9 cellular contexts compared by ENCODE assay signal in the genomic region with DNA sequence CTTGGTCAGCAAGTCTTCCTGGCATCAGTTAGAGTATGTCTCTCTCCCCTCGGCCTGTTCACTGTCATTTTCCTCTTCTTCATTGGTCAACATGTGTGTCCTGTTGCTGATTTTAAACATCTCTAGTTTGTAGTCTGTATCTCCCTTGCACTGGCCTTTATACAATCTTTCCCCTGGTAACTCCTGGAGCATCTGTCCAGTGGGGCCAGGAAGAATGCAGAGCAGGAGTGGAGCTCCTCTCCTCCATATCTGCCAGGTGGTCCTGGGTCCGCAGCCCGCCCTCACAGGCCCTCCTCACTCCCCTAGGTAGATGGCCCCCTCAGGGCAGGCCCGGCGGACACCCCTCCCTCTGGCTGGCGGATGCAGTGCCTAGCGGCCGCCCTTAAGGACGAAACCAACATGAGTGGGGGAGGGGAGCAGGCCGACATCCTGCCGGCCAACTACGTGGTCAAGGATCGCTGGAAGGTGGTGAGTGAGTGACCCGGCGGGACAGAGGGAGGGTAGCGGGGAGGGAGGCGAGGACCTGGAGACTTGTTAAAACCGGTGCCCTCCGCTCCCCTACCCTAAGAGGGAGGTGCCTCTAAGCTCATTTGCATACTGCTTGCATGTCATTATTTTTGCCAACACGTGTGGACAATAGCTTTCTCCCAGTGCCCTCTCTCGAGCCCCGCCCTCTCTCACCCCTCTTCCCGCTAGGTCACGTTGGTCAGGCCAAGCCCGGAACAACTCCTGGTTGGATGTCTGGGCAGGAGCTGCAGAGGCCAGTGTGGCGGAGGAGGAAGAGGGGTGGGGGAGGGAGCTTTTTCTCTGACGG. TPM values are rescaled to one million over a fixed set of nuclear protein-coding genes. Genes with fewer than 3 reads are reported as not detected.
DNase-seq lines count a peak whose midpoint lies in the region; ATAC-seq and TF ChIP-seq lines count a peak whose summit lies in the region.
"Had no signal": no experiment of that assay in that cellular context is flagged by ENCODE, and none has a peak within 500 bp of the region (broad histone marks: within the 10 kb centered on the region; RNA-seq: fewer than 3 reads in every experiment).

No MANE protein-coding gene starts in this region.

- H3K36me3 ChIP-seq in BLaER1 (no peaks in the 10 kb centered on the region), RWPE2 (ENCODE audit: low read depth) (no peaks in the 10 kb centered on the region)

- H3K4me1 ChIP-seq in BLaER1 (peaks cover 22% of the 10 kb centered on the region), RWPE2 (ENCODE audit: insufficient read depth, poor library complexity, severe bottlenecking) (no peaks in the 10 kb centered on the region)

- TF ChIP-seq CTCF in RWPE2 (IDR thresholded peaks at IDR 0.05; ENCODE audit: poor library complexity, severe bottlenecking) (no peak), type B pancreatic cell (conservative IDR thresholded peaks at IDR 0.05) (no peak)

- peaks cover 10 to 12% of the 10 kb centered on the region in 2 donors for H3K4me1 Mint-ChIP-seq in effector memory CD8-positive, alpha-beta T cell (ENCODE audit: low read depth in 2 of 2)
- H3K4me1 Mint-ChIP-seq in type B pancreatic cell (ENCODE audit: unreplicated experiment), result peaks cover 21% of the 10 kb centered on the region

- ATAC-seq in GM18868 (IDR thresholded peaks at IDR 0.05; ENCODE audit: unreplicated experiment) (peak; percentile 9), HG03139 (IDR thresholded peaks at IDR 0.05; ENCODE audit: unreplicated experiment) (peak; percentile 18), RWPE2 (ENCODE audit: low read depth) (no peak)
- no peak for ATAC-seq in effector memory CD8-positive, alpha-beta T cell (replicated peaks)

- H3K27me3 ChIP-seq in BLaER1 (peaks cover 94% of the 10 kb centered on the region), RWPE2 (ENCODE audit: insufficient read depth, poor library complexity, severe bottlenecking) (peaks cover 41% of the 10 kb centered on the region)

- no peak overlapping the region for H3K9ac ChIP-seq in BLaER1

- H3K36me3 Mint-ChIP-seq in effector memory CD8-positive, alpha-beta T cell (ENCODE audit: insufficient read depth), result peaks cover 3% of the 10 kb centered on the region
- H3K36me3 Mint-ChIP-seq in type B pancreatic cell, result no peaks in the 10 kb centered on the region

- H3K4me2 ChIP-seq in BLaER1, result peak overlapping the region; percentile 95

- H3K4me3 ChIP-seq in BLaER1, result peak overlapping the region; percentile 71
- H3K4me3 ChIP-seq in RWPE2 (ENCODE audit: severe bottlenecking), result peak overlapping the region; percentile 11

- peaks cover 9 to 10% of the 10 kb centered on the region in 2 donors for H3K27me3 Mint-ChIP-seq in effector memory CD8-positive, alpha-beta T cell
- H3K27me3 Mint-ChIP-seq in type B pancreatic cell, result peaks cover 14% of the 10 kb centered on the region

- H4K20me1 ChIP-seq in BLaER1, result no peaks in the 10 kb centered on the region

- no peak for DNase-seq in RWPE2 (ENCODE audit: low spot score)
- no peak for DNase-seq in effector memory CD8-positive, alpha-beta T cell
- DNase-seq in midbrain (lab: John Stamatoyannopoulos, UW), result peak; percentile 73
- no peak for DNase-seq in type B pancreatic cell (ENCODE audit: extremely low spot score, unreplicated experiment)
- DNase-seq in D341Med (ENCODE audit: low spot score), result no peak

- H3K27ac Mint-ChIP-seq in effector memory CD8-positive, alpha-beta T cell, result peak overlapping the region; percentile 82 to 93
- peak overlapping the region; percentile 16 for H3K27ac Mint-ChIP-seq in type B pancreatic cell

- H3K4me3 Mint-ChIP-seq in effector memory CD8-positive, alpha-beta T cell, result peak overlapping the region; percentile 85 to 87
- H3K4me3 Mint-ChIP-seq in type B pancreatic cell, result no peak overlapping the region

- H3K27ac ChIP-seq in BLaER1, result no peak overlapping the region
- H3K27ac ChIP-seq in RWPE2 (ENCODE audit: poor library complexity, severe bottlenecking), result no peak overlapping the region

- H3K9me3 Mint-ChIP-seq in effector memory CD8-positive, alpha-beta T cell, result no peaks in the 10 kb centered on the region
- no peaks in the 10 kb centered on the region for H3K9me3 Mint-ChIP-seq in type B pancreatic cell

- H3K9me3 ChIP-seq in BLaER1 (peaks cover 4% of the 10 kb centered on the region; the same call in 1 of the 2 replicates), RWPE2 (ENCODE audit: severe bottlenecking) (no peaks in the 10 kb centered on the region)

RNA-seq across cellular contexts. Expression of a gene that starts 3.2 kb away (rescaled TPM):
- 0.93 and 1.7 TPM in 2 replicates for total RNA-seq in type B pancreatic cell (ENCODE audit: low replicate concordance)

RNA-seq across cellular contexts. Expression of a gene that starts 17.2 kb away (rescaled TPM):
- total RNA-seq in type B pancreatic cell (ENCODE audit: low replicate concordance), result 47.8 and 52.3 TPM in 2 replicates

RNA-seq across cellular contexts. Expression of a gene that starts 51.6 kb away (rescaled TPM):
- 0.12 TPM in 1 of 2 replicates, not detected in the other for total RNA-seq in type B pancreatic cell (ENCODE audit: low replicate concordance)
- total RNA-seq: T-helper 1 cell treated with Interleukin-12 subunit alpha and Interleukin-12 subunit beta and Interleukin-4 antibody, amounts not matched to agents 30 ng/mL and 1 ng/mL, for 36 hours had no signal

Comparison
In these comparisons a context has a peak if more than half of its experiments do, and no peak if none do; other contexts are left out.
1. ATAC-seq: peak in GM18868 (single experiment) and HG03139 (single experiment); none in RWPE2 (single experiment) and effector memory CD8-positive, alpha-beta T cell (single experiment).